2 cellular contexts compared by ENCODE assay signal in genomic region chr19:4691383-4691782, GRCh38.
TF ChIP-seq lines count a peak whose summit lies in the region.

No MANE protein-coding gene starts in this region.

TF ChIP-seq in liver, 16 proteins besides CTCF, POLR2A, EP300 and RAD21:
- TF ChIP-seq HNF4A (conservative IDR thresholded peaks at IDR 0.05) (peak in 1 of 2 donors; percentile 13), REST (IDR thresholded peaks at IDR 0.05) (no peak), ZBTB33 (IDR thresholded peaks at IDR 0.05) (no peak), RXRA (IDR thresholded peaks at IDR 0.05) (peak; percentile 31 to 34), FOXA2 (IDR thresholded peaks at IDR 0.05) (no peak)

TF ChIP-seq in HepG2, 621 proteins besides CTCF, POLR2A, EP300 and RAD21:
- TF ChIP-seq SPEN (CRISPR knock-in tag; IDR thresholded peaks at IDR 0.05; ENCODE audit: low read depth): no peak
- no peak for TF ChIP-seq ZSCAN31 (CRISPR knock-in tag; IDR thresholded peaks at IDR 0.05; ENCODE audit: low read depth)
- no peak for TF ChIP-seq AGO2 (optimal IDR thresholded peaks at IDR 0.05; ENCODE audit: low read depth, low read length)
- no peak for TF ChIP-seq ZEB1 (IDR thresholded peaks at IDR 0.05; ENCODE audit: insufficient replicate concordance, low read depth)
- no peak for TF ChIP-seq ZBTB4 (CRISPR knock-in tag; IDR thresholded peaks at IDR 0.05; ENCODE audit: borderline replicate concordance)
- no peak for TF ChIP-seq ZNF263 (CRISPR knock-in tag; IDR thresholded peaks at IDR 0.05)
- TF ChIP-seq TEAD2 (CRISPR knock-in tag; IDR thresholded peaks at IDR 0.05): no peak
- no peak for TF ChIP-seq IRF2 (CRISPR knock-in tag; IDR thresholded peaks at IDR 0.05)
- TF ChIP-seq REL (CRISPR knock-in tag; conservative IDR thresholded peaks at IDR 0.05): no peak
- no peak for TF ChIP-seq THRA (CRISPR knock-in tag; IDR thresholded peaks at IDR 0.05; ENCODE audit: borderline replicate concordance)
- TF ChIP-seq RNF2 (conservative IDR thresholded peaks at IDR 0.05; ENCODE audit: low read depth): no peak
- no peak for TF ChIP-seq SP1 (IDR thresholded peaks at IDR 0.05)
- no peak for TF ChIP-seq SP1 (CRISPR knock-in tag; IDR thresholded peaks at IDR 0.05)
- TF ChIP-seq ZNF704 (CRISPR knock-in tag; IDR thresholded peaks at IDR 0.05; ENCODE audit: borderline replicate concordance): no peak
- TF ChIP-seq ZNF3 (CRISPR knock-in tag; IDR thresholded peaks at IDR 0.05): no peak
- TF ChIP-seq KMT2A (CRISPR knock-in tag; IDR thresholded peaks at IDR 0.05): no peak
- TF ChIP-seq ZBTB20 (CRISPR knock-in tag; IDR thresholded peaks at IDR 0.05; ENCODE audit: borderline replicate concordance, low read depth): no peak
- no peak for TF ChIP-seq ZNF143 (CRISPR knock-in tag; IDR thresholded peaks at IDR 0.05)
- no peak for TF ChIP-seq ZNF773 (CRISPR knock-in tag; IDR thresholded peaks at IDR 0.05; ENCODE audit: borderline replicate concordance)
- TF ChIP-seq ZNF460 (CRISPR knock-in tag; IDR thresholded peaks at IDR 0.05; ENCODE audit: borderline replicate concordance): no peak
